Comparison of ENCODE assay signal across 31 cellular contexts in the genomic region with DNA sequence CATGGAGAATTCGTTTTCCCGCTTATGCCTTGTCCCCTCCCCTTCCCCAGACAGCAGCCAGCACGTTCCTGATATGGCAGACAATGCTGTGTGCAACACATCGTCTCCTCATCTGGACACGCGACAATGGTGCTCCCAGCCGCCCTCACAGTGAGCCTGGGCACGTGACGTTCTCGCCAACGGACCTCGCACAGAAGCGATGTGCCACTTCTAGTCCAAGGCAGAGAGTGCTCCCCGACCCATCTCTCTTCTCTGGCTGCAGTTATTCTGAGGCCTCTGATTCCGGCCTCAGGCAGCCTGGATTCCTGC.
"Had no signal": no experiment of that assay in that cellular context is flagged by ENCODE, and none has a peak within 500 bp of the region (broad histone marks: within the 10 kb centered on the region; RNA-seq: fewer than 3 reads in every experiment).

No MANE protein-coding gene starts in this region.

- H3K9me3 Mint-ChIP-seq: naive thymus-derived CD4-positive, alpha-beta T cell; natural killer cell treated with Interleukin-12 subunit alpha and Interleukin-12 subunit beta and Interleukin-15 and Interleukin-18, amount 100 ng/mL, for 72 hours; type B pancreatic cell had no signal

- H3K27me3 Mint-ChIP-seq: naive thymus-derived CD4-positive, alpha-beta T cell; natural killer cell treated with Interleukin-12 subunit alpha and Interleukin-12 subunit beta and Interleukin-15 and Interleukin-18, amount 100 ng/mL, for 72 hours; stimulated activated memory B cell treated with anti-CD40 and anti-IgM and Interleukin-4, amounts not matched to agents 10 μg/mL and 1 μg/mL and 100 μg/mL, for 72 hours had no signal

- H3K9me3 ChIP-seq: lower lobe of right lung, mucosa of descending colon, neutrophil, ovary, right atrium auricular region, right lobe of liver, suprapubic skin, thoracic aorta, tibial artery, uterus had no signal

- H3K27ac Mint-ChIP-seq: naive thymus-derived CD4-positive, alpha-beta T cell; natural killer cell treated with Interleukin-12 subunit alpha and Interleukin-12 subunit beta and Interleukin-15 and Interleukin-18, amount 100 ng/mL, for 72 hours; progenitor cell of endocrine pancreas; stimulated activated memory B cell treated with anti-CD40 and anti-IgM and Interleukin-4, amounts not matched to agents 10 μg/mL and 1 μg/mL and 100 μg/mL, for 72 hours; type B pancreatic cell had no signal

- FAIRE-seq: keratinocyte had no signal

- DNase-seq: hippocampal formation; kidney glomerular epithelial cell; left cardiac atrium; left ventricle myocardium superior; lower lobe of right lung; mammary epithelial cell; mesenchymal stem cell; midbrain; mucosa of descending colon; naive thymus-derived CD4-positive, alpha-beta T cell; ovary; stimulated activated CD4-positive, alpha-beta T cell treated with anti-CD3 and anti-CD28 coated beads, Interleukin-1b, Interleukin-23, amount 100 ng/mL, for 48 hours; stimulated activated CD4-positive, alpha-beta T cell treated with anti-CD3 and anti-CD28 coated beads, Interleukin-2, amount 100 ng/mL, for 48 hours; stimulated activated CD4-positive, alpha-beta T cell treated with anti-CD3 and anti-CD28 coated beads, Interleukin-4, amount 100 ng/mL, for 4 hours; stimulated activated CD8-positive, alpha-beta memory T cell treated with anti-CD3 and anti-CD28 coated beads, Interleukin-4, amount 100 ng/mL, for 48 hours; stimulated activated naive CD4-positive, alpha-beta T cell treated with Interleukin-2 at 50 U/mL for 16 hours; tibial artery; uterus had no signal

- H3K36me3 ChIP-seq: lower lobe of right lung, neutrophil, ovary, right atrium auricular region, right lobe of liver, suprapubic skin, thoracic aorta, tibial artery, uterus had no signal

- H3K27me3 ChIP-seq: neutrophil, ovary, right atrium auricular region, right lobe of liver, suprapubic skin, tibial artery, uterus had no signal

- H3K4me3 ChIP-seq: lower lobe of right lung, mucosa of descending colon, ovary, right atrium auricular region, right lobe of liver, smooth muscle cell, suprapubic skin, thoracic aorta, tibial artery, uterus had no signal

- H3K4me1 ChIP-seq: lower lobe of right lung, right atrium auricular region, right lobe of liver, suprapubic skin, tibial artery, uterus had no signal

- H3K4me1 Mint-ChIP-seq: stimulated activated memory B cell treated with anti-CD40 and anti-IgM and Interleukin-4, amounts not matched to agents 10 μg/mL and 1 μg/mL and 100 μg/mL, for 72 hours had no signal

- H3K27ac ChIP-seq: lower lobe of right lung, neutrophil, ovary, right atrium auricular region, right lobe of liver, suprapubic skin, thoracic aorta, tibial artery, uterus had no signal

- H3K4me3 Mint-ChIP-seq: naive thymus-derived CD4-positive, alpha-beta T cell; natural killer cell treated with Interleukin-12 subunit alpha and Interleukin-12 subunit beta and Interleukin-15 and Interleukin-18, amount 100 ng/mL, for 72 hours; neural crest cell; stimulated activated memory B cell treated with anti-CD40 and anti-IgM and Interleukin-4, amounts not matched to agents 10 μg/mL and 1 μg/mL and 100 μg/mL, for 72 hours; type B pancreatic cell had no signal

- H3K4me2 ChIP-seq: smooth muscle cell had no signal

- ATAC-seq: left cardiac atrium; left lobe of liver; left ventricle myocardium superior; lower lobe of right lung; mucosa of descending colon; naive thymus-derived CD4-positive, alpha-beta T cell; natural killer cell treated with Interleukin-12 subunit alpha and Interleukin-12 subunit beta and Interleukin-15 and Interleukin-18, amount 100 ng/mL, for 72 hours; right lobe of liver; stimulated activated memory B cell treated with anti-CD40 and anti-IgM and Interleukin-4, amounts not matched to agents 10 μg/mL and 1 μg/mL and 100 μg/mL, for 72 hours had no signal
